In the genomic region with DNA sequence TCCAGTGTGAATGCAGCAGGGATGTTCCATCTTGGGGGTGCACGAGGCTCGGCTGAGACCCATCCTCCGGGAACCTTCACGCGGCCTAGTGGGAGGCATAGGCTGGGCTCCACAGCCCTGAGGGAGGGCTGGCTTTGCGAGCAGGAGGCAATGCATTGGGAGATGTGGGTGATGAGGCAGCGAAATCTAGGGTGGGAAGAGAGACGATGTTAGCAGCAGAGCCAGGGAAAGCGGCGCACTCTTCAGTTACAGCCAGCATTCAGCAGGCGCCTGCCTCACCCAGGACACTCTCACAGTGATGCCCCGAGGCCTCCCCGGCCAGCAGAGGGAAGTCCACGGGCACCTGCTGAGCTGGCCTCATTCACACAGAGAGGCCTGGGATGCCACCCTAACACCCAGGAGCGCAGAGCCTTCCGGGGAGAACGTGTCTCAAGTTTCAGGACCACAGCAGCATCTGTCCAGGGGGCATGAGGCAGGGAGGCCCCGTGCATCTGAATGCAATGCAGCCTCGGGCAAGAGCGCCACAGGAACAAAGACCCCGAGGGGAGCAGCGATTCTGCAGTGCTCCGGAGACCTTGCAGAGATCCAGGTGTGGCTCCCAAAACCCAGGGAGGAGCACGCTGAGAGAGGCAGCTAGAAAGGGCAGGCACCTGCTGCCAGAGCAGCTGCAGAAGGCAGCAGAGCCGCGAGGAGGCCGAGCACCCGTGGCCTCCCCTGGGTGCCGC, we compare ENCODE assay signal across 3 cellular contexts.
A peak's percentile ranks its signal among the peaks of the same experiment; 100 is the strongest.
TF ChIP-seq lines count a peak whose summit lies in the region.

No MANE protein-coding gene starts in this region.

TF ChIP-seq in HEK293, 187 proteins besides CTCF, POLR2A, EP300 and RAD21:
- TF ChIP-seq ZIC2 (tag by site-specific recombination; IDR thresholded peaks at IDR 0.05): peak; percentile 55; the same call in 1 of the 2 replicates
- TF ChIP-seq ZNF544 (tag by site-specific recombination; IDR thresholded peaks at IDR 0.05): no peak
TF ChIP-seq in HEK293: peak in this region for 1.

TF ChIP-seq in K562, 482 proteins besides CTCF, POLR2A, EP300 and RAD21:
- TF ChIP-seq POLR2G (IDR thresholded peaks at IDR 0.05; ENCODE audit: low read depth, low read length) (peak; percentile 50), RHOXF2B (CRISPR knock-in tag; conservative IDR thresholded peaks at IDR 0.05) (no peak)

TF ChIP-seq in GM23338, 12 proteins besides CTCF, POLR2A, EP300 and RAD21:
- TF ChIP-seq JUNB (IDR thresholded peaks at IDR 0.05; ENCODE audit: unreplicated experiment) (no peak), STAT1 (IDR thresholded peaks at IDR 0.05; ENCODE audit: unreplicated experiment) (no peak), POLR2AphosphoS5 (IDR thresholded peaks at IDR 0.05; ENCODE audit: low read depth) (no peak), ZNF114 (CRISPR knock-in tag; IDR thresholded peaks at IDR 0.05) (no peak), EZH2phosphoT487 (IDR thresholded peaks at IDR 0.05; ENCODE audit: unreplicated experiment) (no peak), NANOG (IDR thresholded peaks at IDR 0.05; ENCODE audit: borderline replicate concordance) (no peak), ZNF331 (CRISPR knock-in tag; IDR thresholded peaks at IDR 0.05; ENCODE audit: low read depth) (no peak), CREB1 (CRISPR knock-in tag; IDR thresholded peaks at IDR 0.05; ENCODE audit: low read depth) (no peak), EZH2 (IDR thresholded peaks at IDR 0.05; ENCODE audit: low read depth, unreplicated experiment) (no peak)
- TF ChIP-seq, protein P1, sequence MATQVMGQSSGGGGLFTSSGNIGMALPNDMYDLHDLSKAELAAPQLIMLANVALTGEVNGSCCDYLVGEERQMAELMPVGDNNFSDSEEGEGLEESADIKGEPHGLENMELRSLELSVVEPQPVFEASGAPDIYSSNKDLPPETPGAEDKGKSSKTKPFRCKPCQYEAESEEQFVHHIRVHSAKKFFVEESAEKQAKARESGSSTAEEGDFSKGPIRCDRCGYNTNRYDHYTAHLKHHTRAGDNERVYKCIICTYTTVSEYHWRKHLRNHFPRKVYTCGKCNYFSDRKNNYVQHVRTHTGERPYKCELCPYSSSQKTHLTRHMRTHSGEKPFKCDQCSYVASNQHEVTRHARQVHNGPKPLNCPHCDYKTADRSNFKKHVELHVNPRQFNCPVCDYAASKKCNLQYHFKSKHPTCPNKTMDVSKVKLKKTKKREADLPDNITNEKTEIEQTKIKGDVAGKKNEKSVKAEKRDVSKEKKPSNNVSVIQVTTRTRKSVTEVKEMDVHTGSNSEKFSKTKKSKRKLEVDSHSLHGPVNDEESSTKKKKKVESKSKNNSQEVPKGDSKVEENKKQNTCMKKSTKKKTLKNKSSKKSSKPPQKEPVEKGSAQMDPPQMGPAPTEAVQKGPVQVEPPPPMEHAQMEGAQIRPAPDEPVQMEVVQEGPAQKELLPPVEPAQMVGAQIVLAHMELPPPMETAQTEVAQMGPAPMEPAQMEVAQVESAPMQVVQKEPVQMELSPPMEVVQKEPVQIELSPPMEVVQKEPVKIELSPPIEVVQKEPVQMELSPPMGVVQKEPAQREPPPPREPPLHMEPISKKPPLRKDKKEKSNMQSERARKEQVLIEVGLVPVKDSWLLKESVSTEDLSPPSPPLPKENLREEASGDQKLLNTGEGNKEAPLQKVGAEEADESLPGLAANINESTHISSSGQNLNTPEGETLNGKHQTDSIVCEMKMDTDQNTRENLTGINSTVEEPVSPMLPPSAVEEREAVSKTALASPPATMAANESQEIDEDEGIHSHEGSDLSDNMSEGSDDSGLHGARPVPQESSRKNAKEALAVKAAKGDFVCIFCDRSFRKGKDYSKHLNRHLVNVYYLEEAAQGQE (IDR thresholded peaks at IDR 0.05; ENCODE audit: unreplicated experiment): no peak
- TF ChIP-seq, protein P2, sequence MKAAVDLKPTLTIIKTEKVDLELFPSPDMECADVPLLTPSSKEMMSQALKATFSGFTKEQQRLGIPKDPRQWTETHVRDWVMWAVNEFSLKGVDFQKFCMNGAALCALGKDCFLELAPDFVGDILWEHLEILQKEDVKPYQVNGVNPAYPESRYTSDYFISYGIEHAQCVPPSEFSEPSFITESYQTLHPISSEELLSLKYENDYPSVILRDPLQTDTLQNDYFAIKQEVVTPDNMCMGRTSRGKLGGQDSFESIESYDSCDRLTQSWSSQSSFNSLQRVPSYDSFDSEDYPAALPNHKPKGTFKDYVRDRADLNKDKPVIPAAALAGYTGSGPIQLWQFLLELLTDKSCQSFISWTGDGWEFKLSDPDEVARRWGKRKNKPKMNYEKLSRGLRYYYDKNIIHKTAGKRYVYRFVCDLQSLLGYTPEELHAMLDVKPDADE (IDR thresholded peaks at IDR 0.05): no peak
- TF ChIP-seq, protein P3, sequence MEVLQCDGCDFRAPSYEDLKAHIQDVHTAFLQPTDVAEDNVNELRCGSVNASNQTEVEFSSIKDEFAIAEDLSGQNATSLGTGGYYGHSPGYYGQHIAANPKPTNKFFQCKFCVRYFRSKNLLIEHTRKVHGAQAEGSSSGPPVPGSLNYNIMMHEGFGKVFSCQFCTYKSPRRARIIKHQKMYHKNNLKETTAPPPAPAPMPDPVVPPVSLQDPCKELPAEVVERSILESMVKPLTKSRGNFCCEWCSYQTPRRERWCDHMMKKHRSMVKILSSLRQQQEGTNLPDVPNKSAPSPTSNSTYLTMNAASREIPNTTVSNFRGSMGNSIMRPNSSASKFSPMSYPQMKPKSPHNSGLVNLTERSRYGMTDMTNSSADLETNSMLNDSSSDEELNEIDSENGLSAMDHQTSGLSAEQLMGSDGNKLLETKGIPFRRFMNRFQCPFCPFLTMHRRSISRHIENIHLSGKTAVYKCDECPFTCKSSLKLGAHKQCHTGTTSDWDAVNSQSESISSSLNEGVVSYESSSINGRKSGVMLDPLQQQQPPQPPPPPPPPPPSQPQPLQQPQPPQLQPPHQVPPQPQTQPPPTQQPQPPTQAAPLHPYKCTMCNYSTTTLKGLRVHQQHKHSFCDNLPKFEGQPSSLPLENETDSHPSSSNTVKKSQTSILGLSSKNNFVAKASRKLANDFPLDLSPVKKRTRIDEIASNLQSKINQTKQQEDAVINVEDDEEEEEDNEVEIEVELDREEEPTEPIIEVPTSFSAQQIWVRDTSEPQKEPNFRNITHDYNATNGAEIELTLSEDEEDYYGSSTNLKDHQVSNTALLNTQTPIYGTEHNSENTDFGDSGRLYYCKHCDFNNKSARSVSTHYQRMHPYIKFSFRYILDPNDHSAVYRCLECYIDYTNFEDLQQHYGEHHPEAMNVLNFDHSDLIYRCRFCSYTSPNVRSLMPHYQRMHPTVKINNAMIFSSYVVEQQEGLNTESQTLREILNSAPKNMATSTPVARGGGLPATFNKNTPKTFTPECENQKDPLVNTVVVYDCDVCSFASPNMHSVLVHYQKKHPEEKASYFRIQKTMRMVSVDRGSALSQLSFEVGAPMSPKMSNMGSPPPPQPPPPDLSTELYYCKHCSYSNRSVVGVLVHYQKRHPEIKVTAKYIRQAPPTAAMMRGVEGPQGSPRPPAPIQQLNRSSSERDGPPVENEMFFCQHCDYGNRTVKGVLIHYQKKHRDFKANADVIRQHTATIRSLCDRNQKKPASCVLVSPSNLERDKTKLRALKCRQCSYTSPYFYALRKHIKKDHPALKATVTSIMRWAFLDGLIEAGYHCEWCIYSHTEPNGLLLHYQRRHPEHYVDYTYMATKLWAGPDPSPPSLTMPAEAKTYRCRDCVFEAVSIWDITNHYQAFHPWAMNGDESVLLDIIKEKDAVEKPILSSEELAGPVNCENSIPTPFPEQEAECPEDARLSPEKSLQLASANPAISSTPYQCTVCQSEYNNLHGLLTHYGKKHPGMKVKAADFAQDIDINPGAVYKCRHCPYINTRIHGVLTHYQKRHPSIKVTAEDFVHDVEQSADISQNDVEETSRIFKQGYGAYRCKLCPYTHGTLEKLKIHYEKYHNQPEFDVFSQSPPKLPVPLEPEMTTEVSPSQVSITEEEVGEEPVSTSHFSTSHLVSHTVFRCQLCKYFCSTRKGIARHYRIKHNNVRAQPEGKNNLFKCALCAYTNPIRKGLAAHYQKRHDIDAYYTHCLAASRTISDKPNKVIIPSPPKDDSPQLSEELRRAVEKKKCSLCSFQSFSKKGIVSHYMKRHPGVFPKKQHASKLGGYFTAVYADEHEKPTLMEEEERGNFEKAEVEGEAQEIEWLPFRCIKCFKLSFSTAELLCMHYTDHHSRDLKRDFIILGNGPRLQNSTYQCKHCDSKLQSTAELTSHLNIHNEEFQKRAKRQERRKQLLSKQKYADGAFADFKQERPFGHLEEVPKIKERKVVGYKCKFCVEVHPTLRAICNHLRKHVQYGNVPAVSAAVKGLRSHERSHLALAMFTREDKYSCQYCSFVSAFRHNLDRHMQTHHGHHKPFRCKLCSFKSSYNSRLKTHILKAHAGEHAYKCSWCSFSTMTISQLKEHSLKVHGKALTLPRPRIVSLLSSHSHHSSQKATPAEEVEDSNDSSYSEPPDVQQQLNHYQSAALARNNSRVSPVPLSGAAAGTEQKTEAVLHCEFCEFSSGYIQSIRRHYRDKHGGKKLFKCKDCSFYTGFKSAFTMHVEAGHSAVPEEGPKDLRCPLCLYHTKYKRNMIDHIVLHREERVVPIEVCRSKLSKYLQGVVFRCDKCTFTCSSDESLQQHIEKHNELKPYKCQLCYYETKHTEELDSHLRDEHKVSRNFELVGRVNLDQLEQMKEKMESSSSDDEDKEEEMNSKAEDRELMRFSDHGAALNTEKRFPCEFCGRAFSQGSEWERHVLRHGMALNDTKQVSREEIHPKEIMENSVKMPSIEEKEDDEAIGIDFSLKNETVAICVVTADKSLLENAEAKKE (CRISPR knock-in tag; IDR thresholded peaks at IDR 0.05): no peak
